Comparison of ENCODE assay signal across 8 cellular contexts in genomic region chr1:88302843-88303486, GRCh38.
DNase-seq lines count a peak whose midpoint lies in the region; ATAC-seq and TF ChIP-seq lines count a peak whose summit lies in the region.

No MANE protein-coding gene starts in this region.

- H3K9me3 ChIP-seq in cardiac muscle cell (ENCODE audit: low read depth) (no peaks in the 10 kb centered on the region), iPS-15b (ENCODE audit: control insufficient read depth, insufficient read depth, low read length) (no peaks in the 10 kb centered on the region), transverse colon (no peaks in the 10 kb centered on the region)

- TF ChIP-seq EP300 in transverse colon (IDR thresholded peaks at IDR 0.05; ENCODE audit: low read depth), result no peak

- 25 to 31% methylated on average over 4 of the region's 4 CpGs for WGBS in transverse colon (ENCODE audit: low coverage in 1 of 2), 2 donors

- DNase-seq in cardiac muscle cell (ENCODE audit: low read depth in 1 of 2, low spot score in 1 of 2) (peak; percentile 45 to 64), cardiac septum (ENCODE audit: low spot score) (no peak), transverse colon (no peak), coronary artery (ENCODE audit: low spot score) (no peak), HUDEP-2 (lab: John Stamatoyannopoulos, UW; ENCODE audit: unreplicated experiment in 76 of 76) (no peak), NCI-H2227 treated with DMSO at 0.1 percent for 48 hours (lab: John Stamatoyannopoulos, UW) (no peak)

- H3K4me1 ChIP-seq in cardiac muscle cell (ENCODE audit: low read depth) (peaks cover 3% of the 10 kb centered on the region), iPS-15b (ENCODE audit: control insufficient read depth, insufficient read depth, low read length) (no peaks in the 10 kb centered on the region), transverse colon (peaks cover 0 to 4% (median 0%) of the 10 kb centered on the region in 4 donors)

- no peaks in the 10 kb centered on the region for H3K36me3 ChIP-seq in cardiac muscle cell
- no peaks in the 10 kb centered on the region for H3K36me3 ChIP-seq in iPS-15b (ENCODE audit: control insufficient read depth, insufficient read depth, low read length)
- H3K36me3 ChIP-seq in transverse colon, result no peaks in the 10 kb centered on the region

- ATAC-seq in SK-N-SH treated with all-trans-retinoic acid at 6 μM for 48 hours, result peak; percentile 84

- no peak for TF ChIP-seq POLR2A in transverse colon (IDR thresholded peaks at IDR 0.05)

- intact Hi-C loops in cardiac septum (cut with DNase I), result loop anchor here (2.0 kb wide), 1 partner anchor 122 kb away; no protein-coding TSS in a partner anchor
- intact Hi-C loops in transverse colon (cut with DNase I; ENCODE audit: low total_unique reads), result loop anchor here (5.0 kb wide), 1 partner anchor 126 kb away; no protein-coding TSS in a partner anchor

- no peak overlapping the region for H3K4me3 ChIP-seq in cardiac muscle cell
- H3K4me3 ChIP-seq in iPS-15b (ENCODE audit: low read depth, low read length), result no peak overlapping the region
- H3K4me3 ChIP-seq in transverse colon, result no peak overlapping the region
- H3K4me3 ChIP-seq in coronary artery, result no peak overlapping the region

- no peaks in the 10 kb centered on the region for H3K27me3 ChIP-seq in cardiac muscle cell
- no peaks in the 10 kb centered on the region for H3K27me3 ChIP-seq in iPS-15b (ENCODE audit: control insufficient read depth, insufficient read depth, low read length)
- H3K27me3 ChIP-seq in transverse colon, result no peaks in the 10 kb centered on the region

- TF ChIP-seq CTCF in cardiac muscle cell (IDR thresholded peaks at IDR 0.05; ENCODE audit: low read depth, low read length), result peak; percentile 42
- peak in 4 of 5 experiments; percentile 44 to 57 (median 50) for TF ChIP-seq CTCF in transverse colon (IDR thresholded peaks at IDR 0.05)
- no peak for TF ChIP-seq CTCF in coronary artery (IDR thresholded peaks at IDR 0.05)

- H3K27ac ChIP-seq in cardiac muscle cell (no peak overlapping the region), transverse colon (no peak overlapping the region), coronary artery (no peak overlapping the region)

- in situ Hi-C loops in transverse colon (cut with MboI; ENCODE audit: low pct_ligation_motif_present in 1 of 4, low pct_unique_long_range_greater_than_20kb in 1 of 4, low sequenced_read_pairs in 3 of 4), result no loop called here

- H3K9ac ChIP-seq in iPS-15b (ENCODE audit: low read depth, low read length), result peak overlapping the region; percentile 17

TF ChIP-seq in SK-N-SH treated with all-trans-retinoic acid at 6 μM for 48 hours, 23 proteins besides CTCF, POLR2A, EP300 and RAD21:
- TF ChIP-seq TOX (CRISPR knock-in tag; IDR thresholded peaks at IDR 0.05; ENCODE audit: borderline replicate concordance) (no peak), OSR1 (CRISPR knock-in tag; IDR thresholded peaks at IDR 0.05) (no peak), PPARA (CRISPR knock-in tag; IDR thresholded peaks at IDR 0.05; ENCODE audit: borderline replicate concordance) (no peak), TSHZ2 (CRISPR knock-in tag; IDR thresholded peaks at IDR 0.05) (no peak), CSRNP3 (CRISPR knock-in tag; IDR thresholded peaks at IDR 0.05) (no peak), CSDC2 (CRISPR knock-in tag; IDR thresholded peaks at IDR 0.05) (no peak), SNAI2 (CRISPR knock-in tag; IDR thresholded peaks at IDR 0.05) (no peak), ZFP3 (CRISPR knock-in tag; IDR thresholded peaks at IDR 0.05) (no peak), RARB (CRISPR knock-in tag; IDR thresholded peaks at IDR 0.05) (no peak), ZNF565 (CRISPR knock-in tag; conservative IDR thresholded peaks at IDR 0.05; ENCODE audit: low read depth) (no peak), ISL1 (CRISPR knock-in tag; IDR thresholded peaks at IDR 0.05) (no peak)

Comparison
In these comparisons a context has a peak if more than half of its experiments do, and no peak if none do; other contexts are left out.
1. DNase-seq: peak in cardiac muscle cell (2 of 2); none in cardiac septum (single experiment), transverse colon (single experiment), coronary artery (single experiment), HUDEP-2 (0 of 76) and NCI-H2227 treated with DMSO at 0.1 percent for 48 hours (single experiment).